10 cellular contexts compared by ENCODE assay signal in genomic region chr15:71784719-71785118, GRCh38. TPM values are rescaled to one million over a fixed set of nuclear protein-coding genes. Genes with fewer than 3 reads are reported as not detected.
DNase-seq lines count a peak whose midpoint lies in the region; ATAC-seq, FAIRE-seq and TF ChIP-seq lines count a peak whose summit lies in the region.
"Had no signal": no experiment of that assay in that cellular context is flagged by ENCODE, and none has a peak within 500 bp of the region (broad histone marks: within the 10 kb centered on the region; RNA-seq: fewer than 3 reads in every experiment).

No MANE protein-coding gene starts in this region.

- FAIRE-seq in HepG2 (lab: Jason Lieb, UNC) (no peak), GM12891 (lab: Jason Lieb, UNC) (no peak)
- FAIRE-seq: GM12892 had no signal

- H3K27ac ChIP-seq in HCT116 (ENCODE audit: low read depth, low read length) (no peak overlapping the region), HepG2 (ENCODE audit: extremely low read length, insufficient read depth, low read length) (no peak overlapping the region)
- H3K27ac ChIP-seq: GM23248 had no signal

- H3K36me3 Mint-ChIP-seq in Calu3 (ENCODE audit: insufficient read depth, unreplicated experiment), result peaks cover 7% of the 10 kb centered on the region
- H3K36me3 Mint-ChIP-seq in activated naive CD8-positive, alpha-beta T cell treated with anti-CD3 and anti-CD28 coated beads for 36 hours, result no peaks in the 10 kb centered on the region

- H3K9me3 ChIP-seq in HCT116 (ENCODE audit: control insufficient read depth in 1 of 2, insufficient read depth in 1 of 2, low read depth in 1 of 2, low read length in 2 of 2), result no peaks in the 10 kb centered on the region
- no peaks in the 10 kb centered on the region for H3K9me3 ChIP-seq in HepG2 (ENCODE audit: low read length)

- H3K4me2 ChIP-seq in HCT116 (ENCODE audit: low read length) (no peak overlapping the region), HepG2 (ENCODE audit: low read depth, low read length) (no peak overlapping the region)

- H3K36me3 ChIP-seq in HCT116 (ENCODE audit: control insufficient read depth in 1 of 2, insufficient read depth in 2 of 2, low read length in 2 of 2) (no peaks in the 10 kb centered on the region), HepG2 (replicated peaks in 1 of 2; ENCODE audit: control insufficient read depth in 1 of 2, insufficient read depth in 2 of 2, low read length in 2 of 2) (no peaks in the 10 kb centered on the region)

- H3K27me3 ChIP-seq in HCT116 (ENCODE audit: insufficient read depth, low read length) (no peaks in the 10 kb centered on the region), HepG2 (ENCODE audit: control insufficient read depth in 1 of 2, insufficient read depth in 2 of 2, low read length in 2 of 2) (peaks cover 3 to 22% of the 10 kb centered on the region in 2 experiments; a peak in 3 of 5 replicates)

- ATAC-seq in HCT116 (peak; percentile 76), HepG2 (peak; percentile 80)

- peaks cover 56% of the 10 kb centered on the region for H3K4me1 Mint-ChIP-seq in Calu3 (ENCODE audit: low read depth, unreplicated experiment)
- peaks cover 2% of the 10 kb centered on the region for H3K4me1 Mint-ChIP-seq in activated naive CD8-positive, alpha-beta T cell treated with anti-CD3 and anti-CD28 coated beads for 36 hours

- in situ Hi-C loops in HepG2 (cut with HindIII; ENCODE audit: extremely low pct_ligation_motif_present, low pct_unique_long_range_greater_than_20kb), result no loop called here

- intact Hi-C loops in Calu3 (cut with micrococcal nuclease; ENCODE audit: unreplicated experiment), result no loop called here
- intact Hi-C loops in HCT116 (cut with micrococcal nuclease), result no loop called here
- intact Hi-C loops in HepG2 (cut with micrococcal nuclease; ENCODE audit: unreplicated experiment), result no loop called here

- DNase-seq in Calu3 (peak; percentile 44), HCT116 (ENCODE audit: low read depth, low spot score) (no peak), HepG2 (ENCODE audit: low spot score) (no peak), GDM1 (lab: John Stamatoyannopoulos, UW) (no peak), GM12891 (ENCODE audit: insufficient read length, low spot score) (no peak), NCI-H2227 (lab: John Stamatoyannopoulos, UW; ENCODE audit: unreplicated experiment) (no peak)
- DNase-seq in activated naive CD8-positive, alpha-beta T cell treated with anti-CD3 and anti-CD28 coated beads for 36 hours, result peak; percentile 17
- DNase-seq: GM23248, midbrain had no signal

- BruUV-seq in Calu3 (replicated peaks; lab: Mats Ljungman, UMichigan) (no TSS peak), HCT116 (replicated peaks; lab: Mats Ljungman, UMichigan) (no TSS peak), HepG2 (replicated peaks; lab: Mats Ljungman, UMichigan) (no TSS peak)

- H3K9me3 Mint-ChIP-seq in Calu3 (ENCODE audit: low read depth, unreplicated experiment), result no peaks in the 10 kb centered on the region
- H3K9me3 Mint-ChIP-seq in activated naive CD8-positive, alpha-beta T cell treated with anti-CD3 and anti-CD28 coated beads for 36 hours, result no peaks in the 10 kb centered on the region

- H3K79me2 ChIP-seq in HCT116 (ENCODE audit: insufficient read depth, low read length), result no peaks in the 10 kb centered on the region
- H3K79me2 ChIP-seq in HepG2 (ENCODE audit: insufficient read depth, low read length), result no peaks in the 10 kb centered on the region

- H4K20me1 ChIP-seq in HCT116 (ENCODE audit: insufficient read depth), result no peaks in the 10 kb centered on the region
- H4K20me1 ChIP-seq in HepG2 (ENCODE audit: insufficient read depth, low read length), result no peaks in the 10 kb centered on the region

- H3K9ac ChIP-seq in HCT116 (ENCODE audit: low read length) (no peak overlapping the region), HepG2 (ENCODE audit: insufficient read depth, low read depth, low read length) (no peak overlapping the region)
- H3K9ac ChIP-seq: GM23248 had no signal

- H3K27me3 Mint-ChIP-seq in Calu3 (ENCODE audit: unreplicated experiment), result no peaks in the 10 kb centered on the region
- H3K27me3 Mint-ChIP-seq in activated naive CD8-positive, alpha-beta T cell treated with anti-CD3 and anti-CD28 coated beads for 36 hours, result peaks cover 23% of the 10 kb centered on the region

- no peak for TF ChIP-seq POLR2A in HCT116 (IDR thresholded peaks at IDR 0.05; ENCODE audit: borderline replicate concordance, extremely low read depth, insufficient read depth, insufficient read length)
- no peak for TF ChIP-seq POLR2A in HepG2 (IDR thresholded peaks at IDR 0.05; ENCODE audit: insufficient read depth in 1 of 2, low read depth in 2 of 2, low read length in 2 of 2)
- no peak for TF ChIP-seq POLR2A in GM12891 (IDR thresholded peaks at IDR 0.05; ENCODE audit: low read depth, low read length)

- TF ChIP-seq RAD21 in HCT116 (IDR thresholded peaks at IDR 0.05; ENCODE audit: low read depth) (peak; percentile 41), HepG2 (CRISPR knock-in tag; IDR thresholded peaks at IDR 0.05) (no peak)

- H2AFZ ChIP-seq in HCT116 (ENCODE audit: low read depth, low read length, poor library complexity, severe bottlenecking) (no peak overlapping the region), HepG2 (ENCODE audit: low read length) (no peak overlapping the region)
- H2AFZ ChIP-seq: GM23248 had no signal

- TF ChIP-seq EP300 in HepG2 (IDR thresholded peaks at IDR 0.05; ENCODE audit: low read depth in 2 of 2, low read length in 2 of 2) (no peak), HepG2 (CRISPR knock-in tag; IDR thresholded peaks at IDR 0.05; ENCODE audit: borderline replicate concordance) (no peak)

- H3K4me3 ChIP-seq in HCT116 (replicated peaks in 1 of 2; ENCODE audit: low read depth in 1 of 2, low read length in 2 of 2) (no peak overlapping the region), HepG2 (replicated peaks in 1 of 3; ENCODE audit: insufficient read depth in 1 of 3, low read depth in 2 of 3, low read length in 3 of 3) (no peak overlapping the region)
- H3K4me3 ChIP-seq: GM23248 had no signal

- 18% methylated on average over 5 of the region's 6 CpGs for WGBS in HepG2 (ENCODE audit: low lambda C conversion rate)

- peak; percentile 73 for TF ChIP-seq CTCF in Calu3 (IDR thresholded peaks at IDR 0.05; ENCODE audit: unreplicated experiment)
- peak; percentile 29 to 87 (median 68); a peak in 5 of 6 replicates for TF ChIP-seq CTCF in HCT116 (IDR thresholded peaks at IDR 0.05 in 2 of 3, conservative IDR thresholded peaks at IDR 0.05 in 1 of 3; ENCODE audit: borderline replicate concordance in 1 of 3, insufficient read depth in 1 of 3, low read depth in 2 of 3, low read length in 2 of 3)
- TF ChIP-seq CTCF in HepG2 (CRISPR knock-in tag; IDR thresholded peaks at IDR 0.05), result peak; percentile 69

- CTCF ChIA-PET in Calu3 (lab: Charles Lee) (interaction anchor here (1.2 to 2.9 kb wide), 2 partner anchors 8 to 32 kb away, joined by 6 to 14 read pairs; no protein-coding TSS in a partner anchor), HCT116 (lab: Charles Lee) (interaction anchor here (0.8 to 1.3 kb wide), 2 partner anchors 12 to 371 kb away, joined by 3 to 4 read pairs; no protein-coding TSS in a partner anchor), HepG2 (lab: Yijun Ruan, JAX; ENCODE audit: low intra/inter-chr PET ratio, low total read pairs) (interaction anchor here (1.8 kb wide), 1 partner anchor 371 kb away, joined by 4 read pairs; no protein-coding TSS in a partner anchor)

- no peak overlapping the region for H3K27ac Mint-ChIP-seq in Calu3 (ENCODE audit: unreplicated experiment)
- no peak overlapping the region for H3K27ac Mint-ChIP-seq in activated naive CD8-positive, alpha-beta T cell treated with anti-CD3 and anti-CD28 coated beads for 36 hours

- peaks cover 7 to 13% of the 10 kb centered on the region in 2 experiments; a peak in 3 of 4 replicates for H3K4me1 ChIP-seq in HCT116 (ENCODE audit: control insufficient read depth in 1 of 2, insufficient read depth in 2 of 2, low read length in 2 of 2)
- H3K4me1 ChIP-seq in HepG2 (ENCODE audit: insufficient read depth, low read length), result peaks cover 10% of the 10 kb centered on the region; the same call in 1 of the 2 replicates

- POLR2A ChIA-PET in HCT116 (lab: Charles Lee), result no interaction called here
- POLR2A ChIA-PET in HepG2 (lab: Yijun Ruan, JAX), result no interaction called here

- H3K4me3 Mint-ChIP-seq in Calu3 (ENCODE audit: low read depth, unreplicated experiment), result no peak overlapping the region
- H3K4me3 Mint-ChIP-seq in activated naive CD8-positive, alpha-beta T cell treated with anti-CD3 and anti-CD28 coated beads for 36 hours, result no peak overlapping the region

- H3K9me2 ChIP-seq in HCT116 (ENCODE audit: insufficient read depth), result no peaks in the 10 kb centered on the region

- RAD21 ChIA-PET in HCT116 (lab: Charles Lee; ENCODE audit: low non-redundant PET in 1 of 2, low total read pairs in 2 of 2, uncharacterized antibody in 2 of 2, unreplicated experiment in 2 of 2), result interaction anchor here in 1 of 2 experiments (0.7 kb wide), 1 partner anchor 30 kb away, joined by 3 read pairs; no protein-coding TSS in a partner anchor

RNA-seq across cellular contexts. Expression of gene NR2E3, which starts 25.6 kb away (rescaled TPM):
- 0.49 and 0.83 TPM in 2 replicates for total RNA-seq in Calu3 (2022)
- 0.59 TPM for total RNA-seq in HCT116 (2021; ENCODE audit: unreplicated experiment)
- polyA plus RNA-seq in HCT116 (2012), result 0.14 and 1.00 TPM in 2 replicates
- not detected for total RNA-seq in activated naive CD8-positive, alpha-beta T cell treated with anti-CD3 and anti-CD28 coated beads for 36 hours
- not detected in 2 replicates for total RNA-seq in HepG2 (2016; rRNA removed; fragmentation: Illumina TruSeq; extraction: Trizol)
- total RNA-seq in HepG2 (2016; cell fraction: cytosol; rRNA removed; fragmentation: Illumina TruSeq; extraction: Trizol; ENCODE audit: low read depth), result not detected in 2 replicates
- not detected in 2 replicates for total RNA-seq in HepG2 (2016; cell fraction: insoluble cytoplasmic fraction; rRNA removed; fragmentation: Illumina TruSeq; extraction: Trizol)
- not detected in 2 replicates for total RNA-seq in HepG2 (2016; cell fraction: membrane; rRNA removed; fragmentation: Illumina TruSeq; extraction: Trizol)
- total RNA-seq in HepG2 (2016; cell fraction: nucleus; rRNA removed; fragmentation: Illumina TruSeq; extraction: Trizol), result not detected in 2 replicates
- polyA plus RNA-seq in HepG2 (2011; rRNA removed), result not detected in 2 replicates
- not detected in 2 replicates for polyA plus RNA-seq in HepG2 (2011; cell fraction: cytosol; rRNA removed)
- not detected in 2 replicates for polyA plus RNA-seq in HepG2 (2011; cell fraction: nucleus; rRNA removed)
- polyA plus RNA-seq in HepG2 (2012), result not detected in 2 replicates
- polyA plus RNA-seq in HepG2 (2016; cell fraction: cytosol; fragmentation: Illumina TruSeq; extraction: Trizol; ENCODE audit: low read depth), result not detected in 2 replicates
- not detected in 2 replicates for polyA plus RNA-seq in HepG2 (2016; cell fraction: insoluble cytoplasmic fraction; fragmentation: Illumina TruSeq; extraction: Trizol; ENCODE audit: low read depth)
- polyA plus RNA-seq in HepG2 (2016; cell fraction: membrane; fragmentation: Illumina TruSeq; extraction: Trizol; ENCODE audit: low read depth), result not detected in 2 replicates
- not detected in 2 replicates for polyA plus RNA-seq in HepG2 (2016; cell fraction: nucleus; fragmentation: Illumina TruSeq; extraction: Trizol; ENCODE audit: insufficient read depth, low read depth)
- 0.35 TPM in 1 of 2 replicates, not detected in the other for polyA minus RNA-seq in HepG2 (2011; rRNA and poly(A)+ RNA removed; ENCODE audit: low replicate concordance)
- not detected in 2 replicates for polyA minus RNA-seq in HepG2 (2011; cell fraction: cytosol; rRNA and poly(A)+ RNA removed)
- not detected in 2 replicates for polyA minus RNA-seq in HepG2 (2011; cell fraction: nucleus; rRNA and poly(A)+ RNA removed)
- polyA plus RNA-seq in GM12891 (2012; ENCODE audit: low read depth, missing spikeins), result 0.05 TPM
- total RNA-seq: GM23248 had no signal

Comparison
In these comparisons a context has a peak if more than half of its experiments do, and no peak if none do; other contexts are left out.
1. DNase-seq: peak in Calu3 (single experiment) and activated naive CD8-positive, alpha-beta T cell treated with anti-CD3 and anti-CD28 coated beads for 36 hours (single experiment); none in HCT116 (single experiment), HepG2 (single experiment), GDM1 (single experiment), GM12891 (single experiment) and NCI-H2227 (single experiment).
2. Peak in every context shown above with its lines, with median percentiles within 50 percentile points of each other: CTCF ChIP-seq.